9 cellular contexts compared by ENCODE assay signal in genomic region chr3:14460342-14461005, GRCh38. TPM values are rescaled to one million over a fixed set of nuclear protein-coding genes. Genes with fewer than 3 reads are reported as not detected.
DNase-seq lines count a peak whose midpoint lies in the region; ATAC-seq and TF ChIP-seq lines count a peak whose summit lies in the region.
"Had no signal": no experiment of that assay in that cellular context is flagged by ENCODE, and none has a peak within 500 bp of the region (broad histone marks: within the 10 kb centered on the region; RNA-seq: fewer than 3 reads in every experiment).

No MANE protein-coding gene starts in this region.

- H3K56ac ChIP-seq in mesendoderm (ENCODE audit: low read length) = no peak overlapping the region

- no peaks in the 10 kb centered on the region for H3K79me2 ChIP-seq in mesendoderm (ENCODE audit: control insufficient read depth, insufficient read depth, low read length)

- no peak overlapping the region for H2BK120ac ChIP-seq in mesendoderm (ENCODE audit: low read depth, low read length)

- H3K27me3 ChIP-seq in lower lobe of right lung (ENCODE audit: low read depth) (no peaks in the 10 kb centered on the region), upper lobe of right lung (no peaks in the 10 kb centered on the region), mesendoderm (ENCODE audit: insufficient read depth, low read length, poor library complexity) (no peaks in the 10 kb centered on the region)

- H3K27me3 Mint-ChIP-seq in activated T-cell treated with anti-CD3 and anti-CD28 coated beads, Interleukin-2, amount 50 U/mL, for 72 hours (ENCODE audit: low read depth) = no peaks in the 10 kb centered on the region
- no peaks in the 10 kb centered on the region for H3K27me3 Mint-ChIP-seq in chondrocyte (ENCODE audit: low read depth)

- H3K27ac Mint-ChIP-seq in activated T-cell treated with anti-CD3 and anti-CD28 coated beads, Interleukin-2, amount 50 U/mL, for 72 hours = peak overlapping the region; percentile 8
- H3K27ac Mint-ChIP-seq in chondrocyte (ENCODE audit: unreplicated experiment) = peak overlapping the region; percentile 69

- no peak overlapping the region for H4K5ac ChIP-seq in mesendoderm (ENCODE audit: low read length)

- H3K4me3 ChIP-seq in lower lobe of right lung (no peak overlapping the region), upper lobe of right lung (no peak overlapping the region), mesendoderm (ENCODE audit: low read length) (no peak overlapping the region)

- no peaks in the 10 kb centered on the region for H3K9me3 ChIP-seq in lower lobe of right lung
- no peaks in the 10 kb centered on the region for H3K9me3 ChIP-seq in upper lobe of right lung

- no peak overlapping the region for H3K4me3 Mint-ChIP-seq in activated T-cell treated with anti-CD3 and anti-CD28 coated beads, Interleukin-2, amount 50 U/mL, for 72 hours
- no peak overlapping the region for H3K4me3 Mint-ChIP-seq in chondrocyte (ENCODE audit: unreplicated experiment)

- H3K27ac ChIP-seq in lower lobe of right lung (peak overlapping the region; percentile 33), upper lobe of right lung (no peak overlapping the region), mesendoderm (ENCODE audit: low read depth, low read length) (no peak overlapping the region)

- ATAC-seq in activated T-cell treated with anti-CD3 and anti-CD28 coated beads, Interleukin-2, amount 50 U/mL, for 72 hours (replicated peaks in 1 of 2) = no peak
- ATAC-seq in lower lobe of right lung (peak; percentile 45 to 71), upper lobe of right lung (peak; percentile 50), GM21367 (IDR thresholded peaks at IDR 0.05; ENCODE audit: unreplicated experiment) (no peak), HG03469 (IDR thresholded peaks at IDR 0.05; ENCODE audit: unreplicated experiment) (no peak)

- H4K8ac ChIP-seq in mesendoderm (ENCODE audit: low read depth, low read length) = no peak overlapping the region

- H3K4me2 ChIP-seq in mesendoderm (ENCODE audit: low read length) = no peak overlapping the region

- H3K4me1 ChIP-seq in lower lobe of right lung (peaks cover 34% of the 10 kb centered on the region), upper lobe of right lung (peaks cover 16% of the 10 kb centered on the region), mesendoderm (ENCODE audit: control insufficient read depth, low read depth, low read length) (peaks cover 5% of the 10 kb centered on the region)

- intact Hi-C loops in lower lobe of right lung (cut with DNase I) = no loop called here
- intact Hi-C loops in upper lobe of right lung (cut with DNase I) = loop anchor here (10.0 kb wide), 1 partner anchor 56 kb away; the partner anchor contains the start of gene SLC6A6

- H2AK5ac ChIP-seq in mesendoderm (ENCODE audit: low read length) = no peak overlapping the region

- no peak overlapping the region for H3K18ac ChIP-seq in mesendoderm (ENCODE audit: low read length)

- no peak overlapping the region for H3K4ac ChIP-seq in mesendoderm (ENCODE audit: low read depth, low read length)

- WGBS in mesendoderm (ENCODE audit: extremely low coverage, insufficient coverage, low lambda C conversion rate) = no CpG with 5 or more reads among the region's 9 CpGs

- H2BK5ac ChIP-seq in mesendoderm (ENCODE audit: low read length) = no peak overlapping the region

- no peaks in the 10 kb centered on the region for H3K9me3 Mint-ChIP-seq in activated T-cell treated with anti-CD3 and anti-CD28 coated beads, Interleukin-2, amount 50 U/mL, for 72 hours
- H3K9me3 Mint-ChIP-seq in chondrocyte (ENCODE audit: low read depth) = no peaks in the 10 kb centered on the region

- H3K36me3 ChIP-seq in lower lobe of right lung (peaks cover 76% of the 10 kb centered on the region), upper lobe of right lung (peaks cover 70% of the 10 kb centered on the region), mesendoderm (ENCODE audit: control insufficient read depth, insufficient read depth, low read length) (peaks cover 12% of the 10 kb centered on the region)

- H3K4me1 Mint-ChIP-seq in activated T-cell treated with anti-CD3 and anti-CD28 coated beads, Interleukin-2, amount 50 U/mL, for 72 hours (ENCODE audit: low read depth) = peaks cover 25% of the 10 kb centered on the region
- H3K4me1 Mint-ChIP-seq in chondrocyte (ENCODE audit: low read depth) = peaks cover 28% of the 10 kb centered on the region

- no peak overlapping the region for H3K9ac ChIP-seq in mesendoderm (ENCODE audit: low read length)

- no peak for TF ChIP-seq CTCF in chondrocyte (IDR thresholded peaks at IDR 0.05)
- no peak for TF ChIP-seq CTCF in lower lobe of right lung (IDR thresholded peaks at IDR 0.05)
- TF ChIP-seq CTCF in upper lobe of right lung (IDR thresholded peaks at IDR 0.05) = no peak

- no peak for DNase-seq in activated T-cell treated with anti-CD3 and anti-CD28 coated beads, Interleukin-2, amount 50 U/mL, for 72 hours
- DNase-seq in activated T-cell treated with anti-CD3 and anti-CD28 coated beads, Interleukin-2, amount 50 U/mL, for 1 hour = no peak
- peak; percentile 69 for DNase-seq in chondrocyte (ENCODE audit: low spot score)
- no peak for DNase-seq in lower lobe of right lung
- no peak for DNase-seq in upper lobe of right lung
- DNase-seq in mesendoderm = no peak
- DNase-seq: DND-41 had no signal

- no peak overlapping the region for H3K23ac ChIP-seq in mesendoderm (ENCODE audit: low read length)

- peaks cover 1 to 2% of the 10 kb centered on the region in 2 donors for H3K36me3 Mint-ChIP-seq in activated T-cell treated with anti-CD3 and anti-CD28 coated beads, Interleukin-2, amount 50 U/mL, for 72 hours (ENCODE audit: insufficient read depth in 2 of 2)
- H3K36me3 Mint-ChIP-seq in chondrocyte (ENCODE audit: low read depth) = peaks cover 8% of the 10 kb centered on the region

- no peak overlapping the region for H2BK15ac ChIP-seq in mesendoderm (replicated peaks; ENCODE audit: low read depth)

- no peaks in the 10 kb centered on the region for H3K79me1 ChIP-seq in mesendoderm (ENCODE audit: low read length)

RNA-seq across cellular contexts. Expression of gene SLC6A6, which starts 58.1 kb away (rescaled TPM):
- 10 to 100 TPM; 35.4 to 39.2 TPM for total RNA-seq in activated T-cell treated with anti-CD3 and anti-CD28 coated beads, Interleukin-2, amount 50 U/mL, for 72 hours
- total RNA-seq in chondrocyte (46.0 to 63.9 TPM (median 48.0 TPM) in 3 replicates), lower lobe of right lung (84.0 TPM), upper lobe of right lung (54.3 TPM)
- polyA plus RNA-seq in mesendoderm (2013, experiment 1 of 2) = 50.8 TPM
- 51.5 TPM for polyA plus RNA-seq in mesendoderm (2013, experiment 2 of 2)

Comparison
In these comparisons a context has a peak if more than half of its experiments do, and no peak if none do; other contexts are left out.
1. ATAC-seq: peak in lower lobe of right lung (2 of 2) and upper lobe of right lung (single experiment); none in activated T-cell treated with anti-CD3 and anti-CD28 coated beads, Interleukin-2, amount 50 U/mL, for 72 hours (0 of 2), GM21367 (single experiment) and HG03469 (single experiment).